12 cellular contexts compared by ENCODE assay signal in genomic region chr12:85279449-85280137, GRCh38. TPM values are rescaled to one million over a fixed set of nuclear protein-coding genes. Genes with fewer than 3 reads are reported as not detected.
A peak's percentile ranks its signal among the peaks of the same experiment; 100 is the strongest.
DNase-seq lines count a peak whose midpoint lies in the region; ATAC-seq, FAIRE-seq and TF ChIP-seq lines count a peak whose summit lies in the region.
"Had no signal": no experiment of that assay in that cellular context is flagged by ENCODE, and none has a peak within 500 bp of the region (broad histone marks: within the 10 kb centered on the region; RNA-seq: fewer than 3 reads in every experiment).

No MANE protein-coding gene starts in this region.

- ATAC-seq in HG02798 (IDR thresholded peaks at IDR 0.05; ENCODE audit: poor library complexity, unreplicated experiment) = no peak
- ATAC-seq: K562 had no signal

- H3K4me2 ChIP-seq in H1 (ENCODE audit: insufficient read depth in 1 of 2, low read depth in 2 of 2, low read length in 2 of 2) = peak overlapping the region; percentile 79 to 88

- no peak overlapping the region for H3K14ac ChIP-seq in H1 (ENCODE audit: insufficient read length)

- H3K23me2 ChIP-seq in H1 (ENCODE audit: low read depth, low read length) = peaks cover 19% of the 10 kb centered on the region

- H3K23ac ChIP-seq in H1 (ENCODE audit: insufficient read length) = no peak overlapping the region

- no peak for TF ChIP-seq RAD21 in H1 (IDR thresholded peaks at IDR 0.05 in 1 of 2, conservative IDR thresholded peaks at IDR 0.05 in 1 of 2; ENCODE audit: low read depth in 2 of 2, low read length in 2 of 2)

- 0 out of 2 replicates have a peak overlapping the region, but pooled peaks have one; percentile 42 for H3K18ac ChIP-seq in H1 (ENCODE audit: extremely low read depth, low read length)

- TF ChIP-seq POLR2A in breast epithelium (IDR thresholded peaks at IDR 0.05) (no peak), H1 (IDR thresholded peaks at IDR 0.05; ENCODE audit: control extremely low read depth in 1 of 2, low read depth in 2 of 2, low read length in 2 of 2) (no peak), vagina (IDR thresholded peaks at IDR 0.05) (no peak)

- 2% methylated on average over 25 of the region's 39 CpGs; no CpG with 5 or more reads in 1 of the 2 experiments for WGBS in H1 (ENCODE audit: extremely low coverage in 1 of 2, insufficient coverage in 1 of 2, insufficient read length in 1 of 2, insufficient replicate concordance in 2 of 2, low coverage in 1 of 2, low lambda C conversion rate in 2 of 2, missing lambda C conversion rate in 1 of 2), 2 experiments
- 4% methylated on average over 21 to 22 of the region's 39 CpGs for WGBS in mesodermal cell (ENCODE audit: insufficient coverage in 2 of 2), 2 experiments

- BruUV-seq in MCF 10A (replicated peaks; lab: Mats Ljungman, UMichigan) = no TSS peak

- no peaks in the 10 kb centered on the region for H3K36me3 ChIP-seq in breast epithelium
- no peaks in the 10 kb centered on the region for H3K36me3 ChIP-seq in H1 (ENCODE audit: control insufficient read depth in 2 of 4, insufficient read depth in 4 of 4, low read length in 3 of 4)
- H3K36me3 ChIP-seq in mesodermal cell (ENCODE audit: control insufficient read depth, insufficient read depth, low read length) = no peaks in the 10 kb centered on the region
- H3K36me3 ChIP-seq in vagina = no peaks in the 10 kb centered on the region

- H3K4me1 ChIP-seq in breast epithelium (no peaks in the 10 kb centered on the region), H1 (replicated peaks in 1 of 4; ENCODE audit: control insufficient read depth in 3 of 4, insufficient read depth in 4 of 4, low read length in 3 of 4) (peaks cover 2 to 16% (median 5%) of the 10 kb centered on the region in 4 experiments), mesodermal cell (ENCODE audit: control insufficient read depth, insufficient read depth, low read length, poor library complexity, severe bottlenecking) (no peaks in the 10 kb centered on the region), vagina (peaks cover 18% of the 10 kb centered on the region)

- CTCF ChIA-PET in MCF 10A (lab: Yijun Ruan, JAX) = no interaction called here
- CTCF ChIA-PET in H1 (lab: Charles Lee; ENCODE audit: partially characterized antibody) = interaction anchor here (1.3 to 2.2 kb wide), 4 partner anchors 17 to 405 kb away, joined by 3 to 9 read pairs (median 4); no protein-coding TSS in a partner anchor

- no peak overlapping the region for H2AK5ac ChIP-seq in H1 (ENCODE audit: low read depth, low read length)

- H3K56ac ChIP-seq in H1 (replicated peaks; ENCODE audit: insufficient read length, low read depth, low read length) = no peak overlapping the region

- H3K4me3 ChIP-seq in breast epithelium (peak overlapping the region; percentile 30 to 61 (median 53)), H1 (ENCODE audit: extremely low read depth in 1 of 4, insufficient read depth in 2 of 4, low read depth in 3 of 4, low read length in 4 of 4) (peak overlapping the region; percentile 68 to 86 (median 78)), mesodermal cell (ENCODE audit: extremely low read depth, insufficient read depth, low read length, poor library complexity, severe bottlenecking) (peak overlapping the region; percentile 52), vagina (peak overlapping the region; percentile 28 to 49)
- H3K4me3 ChIP-seq: K562 had no signal

- no peak overlapping the region for H2BK15ac ChIP-seq in H1 (ENCODE audit: low read length)

- H3K27me3 ChIP-seq in breast epithelium (peaks cover 0 to 88% of the 10 kb centered on the region in 2 donors), H1 (replicated peaks in 1 of 4; ENCODE audit: control insufficient read depth in 3 of 4, extremely low read depth in 1 of 4, insufficient read depth in 3 of 4, low read length in 3 of 4) (peaks cover 38 to 51% (median 44%) of the 10 kb centered on the region in 4 experiments), vagina (peaks cover 3% of the 10 kb centered on the region)

- no peak overlapping the region; the same call in 1 of the 2 replicates for H2BK12ac ChIP-seq in H1 (ENCODE audit: low read depth, low read length)

- no peak overlapping the region for H3K4me3 Mint-ChIP-seq in MCF 10A (ENCODE audit: unreplicated experiment)

- peak overlapping the region; percentile 86; the same call in 1 of the 2 replicates for H2AFZ ChIP-seq in H1 (ENCODE audit: low read length)

- H3K27ac Mint-ChIP-seq in MCF 10A (ENCODE audit: low read depth, unreplicated experiment) = no peak overlapping the region
- H3K27ac Mint-ChIP-seq: CD4-positive, CD25-positive, alpha-beta regulatory T cell had no signal

- H3K27ac ChIP-seq in breast epithelium (no peak overlapping the region), H1 (ENCODE audit: low read depth, low read length) (no peak overlapping the region), mesodermal cell (ENCODE audit: low read depth, low read length, severe bottlenecking) (peak overlapping the region; percentile 41), vagina (no peak overlapping the region)

- no peak overlapping the region for H2BK120ac ChIP-seq in H1 (replicated peaks; ENCODE audit: low read depth, low read length)

- POLR2A ChIA-PET in MCF 10A (lab: Yijun Ruan, JAX) = interaction anchor here (0.6 kb wide), 1 partner anchor 42 kb away, joined by 3 read pairs; no protein-coding TSS in a partner anchor
- POLR2A ChIA-PET in H1 (lab: Charles Lee; ENCODE audit: partially characterized antibody) = interaction anchor here (0.6 to 1.4 kb wide), 3 partner anchors 9 to 368 kb away, joined by 3 to 5 read pairs (median 3); no protein-coding TSS in a partner anchor

- H3K79me1 ChIP-seq in H1 (ENCODE audit: low read depth, low read length) = no peaks in the 10 kb centered on the region

- no peaks in the 10 kb centered on the region for H3K9me3 Mint-ChIP-seq in MCF 10A (ENCODE audit: unreplicated experiment)

- H2BK5ac ChIP-seq in H1 (ENCODE audit: low read depth, low read length) = no peak overlapping the region

- no peak for FAIRE-seq in H1 (lab: Jason Lieb, UNC)
- FAIRE-seq: K562 had no signal

- H3K9me3 ChIP-seq in breast epithelium (peaks cover 0 to 20% of the 10 kb centered on the region in 2 donors), H1 (ENCODE audit: insufficient read depth in 2 of 2, low read depth in 1 of 2, low read length in 1 of 2) (no peaks in the 10 kb centered on the region), mesodermal cell (ENCODE audit: control insufficient read depth, low read length) (no peaks in the 10 kb centered on the region), vagina (no peaks in the 10 kb centered on the region)

- no peak overlapping the region for H3K9ac ChIP-seq in H1 (replicated peaks in 1 of 4; ENCODE audit: extremely low read depth in 1 of 4, low read depth in 3 of 4, low read length in 3 of 4)

- intact Hi-C loops in breast epithelium (cut with DNase I; ENCODE audit: low total_unique reads) = no loop called here
- intact Hi-C loops in MCF 10A (cut with micrococcal nuclease) = no loop called here
- intact Hi-C loops in vagina (cut with DNase I) = no loop called here

- no peak overlapping the region for H4K91ac ChIP-seq in H1 (replicated peaks; ENCODE audit: insufficient read length, low read length)

- no peaks in the 10 kb centered on the region for H3K27me3 Mint-ChIP-seq in MCF 10A (ENCODE audit: insufficient read depth, unreplicated experiment)

- no peaks in the 10 kb centered on the region for H3K4me1 Mint-ChIP-seq in MCF 10A (ENCODE audit: insufficient read depth, unreplicated experiment)

- peaks cover 1 to 8% of the 10 kb centered on the region in 2 experiments for H4K20me1 ChIP-seq in H1 (replicated peaks in 1 of 2; ENCODE audit: control insufficient read depth in 1 of 2, insufficient read depth in 2 of 2, low read length in 2 of 2)

- no peak overlapping the region for H3K4ac ChIP-seq in H1 (replicated peaks; ENCODE audit: insufficient read length, low read depth, low read length)

- H4K5ac ChIP-seq in H1 (ENCODE audit: insufficient read length, low read depth, low read length) = no peak overlapping the region

- no peak overlapping the region for H2BK20ac ChIP-seq in H1 (ENCODE audit: low read length)

- H3K36me3 Mint-ChIP-seq in MCF 10A (ENCODE audit: insufficient read depth, unreplicated experiment) = no peaks in the 10 kb centered on the region
- H3K36me3 Mint-ChIP-seq: CD4-positive, CD25-positive, alpha-beta regulatory T cell had no signal

- H4K8ac ChIP-seq in H1 (ENCODE audit: extremely low read depth, insufficient read depth, low read length) = peak overlapping the region; percentile 45

- no peak for TF ChIP-seq EP300 in H1 (IDR thresholded peaks at IDR 0.05; ENCODE audit: borderline replicate concordance in 1 of 2, low read depth in 2 of 2, low read length in 2 of 2)

- TF ChIP-seq CTCF in breast epithelium (IDR thresholded peaks at IDR 0.05) = no peak
- TF ChIP-seq CTCF in MCF 10A (IDR thresholded peaks at IDR 0.05; ENCODE audit: unreplicated experiment) = no peak
- no peak for TF ChIP-seq CTCF in H1 (IDR thresholded peaks at IDR 0.05; ENCODE audit: control extremely low read depth in 1 of 3, insufficient read depth in 1 of 3, low read depth in 1 of 3, low read length in 3 of 3)
- no peak for TF ChIP-seq CTCF in vagina (IDR thresholded peaks at IDR 0.05)

- no peaks in the 10 kb centered on the region for H3K79me2 ChIP-seq in H1 (ENCODE audit: control insufficient read depth in 1 of 2, insufficient read depth in 2 of 2, low read length in 2 of 2)

- DNase-seq in breast epithelium (ENCODE audit: low spot score in 2 of 2) = peak in 1 of 2 donors; percentile 45
- no peak for DNase-seq in MCF 10A (ENCODE audit: unreplicated experiment)
- peak in 1 of 2 experiments; percentile 61 for DNase-seq in H1 (ENCODE audit: low read depth in 1 of 2, low spot score in 2 of 2)
- DNase-seq in vagina (ENCODE audit: extremely low spot score in 2 of 2) = no peak
- no peak for DNase-seq in DMS 273 treated with DMSO at 0.1 percent for 48 hours (lab: John Stamatoyannopoulos, UW)
- no peak for DNase-seq in HCEC 1CT
- DNase-seq: cortex of kidney had no signal

TF ChIP-seq in H1, 55 proteins besides CTCF, POLR2A, EP300 and RAD21 (continues in another document):
- TF ChIP-seq GABPA (IDR thresholded peaks at IDR 0.05; ENCODE audit: borderline replicate concordance, insufficient read depth, low read length) (no peak), CBX8 (IDR thresholded peaks at IDR 0.05; ENCODE audit: borderline replicate concordance, low read depth, low read length) (no peak)

RNA-seq across cellular contexts. Expression of gene ALX1, which starts 0.4 kb away (rescaled TPM):
- total RNA-seq in breast epithelium = 1 to 10 TPM in 1 of 3 donors, not detected in 2; 2.9 TPM
- total RNA-seq in MCF 10A (2022) = not detected in 2 replicates
- total RNA-seq in H1 (2021; fragmentation: NEBNext Ultra II Directional; extraction: Animal tissue kit (Norgen Biotek cat#: 25700)) = 0.73 and 0.80 TPM in 2 replicates
- polyA plus RNA-seq in H1 (2011; rRNA removed) = 0.28 and 0.41 TPM in 2 replicates
- polyA plus RNA-seq in H1 (2011; cell fraction: cytosol; rRNA removed) = 0.78 TPM
- 0.51 TPM for polyA plus RNA-seq in H1 (2011; cell fraction: nucleus; rRNA removed)
- polyA plus RNA-seq in H1 (2012, experiment 1 of 2) = 0.56 to 0.73 TPM (median 0.59 TPM) in 4 replicates
- 0.16 TPM for polyA plus RNA-seq in H1 (2012, experiment 2 of 2)
- 0.67 TPM for polyA plus RNA-seq in H1 (2013, experiment 1 of 2)
- 0.52 TPM for polyA plus RNA-seq in H1 (2013, experiment 2 of 2)
- polyA minus RNA-seq in H1 (2011; rRNA and poly(A)+ RNA removed) = 0.34 and 0.63 TPM in 2 replicates
- 1.0 TPM for polyA minus RNA-seq in H1 (2011; cell fraction: cytosol; rRNA and poly(A)+ RNA removed)
- 1.3 TPM for polyA minus RNA-seq in H1 (2011; cell fraction: nucleus; rRNA and poly(A)+ RNA removed)
- polyA plus RNA-seq in mesodermal cell (2013, experiment 1 of 2) = 3.9 TPM
- 4.7 TPM for polyA plus RNA-seq in mesodermal cell (2013, experiment 2 of 2)
- total RNA-seq in vagina = 2.0 TPM
- total RNA-seq: CD4-positive, CD25-positive, alpha-beta regulatory T cell; T-helper 1 cell treated with Interleukin-12 subunit alpha and Interleukin-12 subunit beta and Interleukin-4 antibody, amounts not matched to agents 30 ng/mL and 1 ng/mL, for 36 hours had no signal
- polyA plus RNA-seq: CD4-positive, CD25-positive, alpha-beta regulatory T cell had no signal
